Comparison of ENCODE assay signal across 1 cellular context in the genomic region with DNA sequence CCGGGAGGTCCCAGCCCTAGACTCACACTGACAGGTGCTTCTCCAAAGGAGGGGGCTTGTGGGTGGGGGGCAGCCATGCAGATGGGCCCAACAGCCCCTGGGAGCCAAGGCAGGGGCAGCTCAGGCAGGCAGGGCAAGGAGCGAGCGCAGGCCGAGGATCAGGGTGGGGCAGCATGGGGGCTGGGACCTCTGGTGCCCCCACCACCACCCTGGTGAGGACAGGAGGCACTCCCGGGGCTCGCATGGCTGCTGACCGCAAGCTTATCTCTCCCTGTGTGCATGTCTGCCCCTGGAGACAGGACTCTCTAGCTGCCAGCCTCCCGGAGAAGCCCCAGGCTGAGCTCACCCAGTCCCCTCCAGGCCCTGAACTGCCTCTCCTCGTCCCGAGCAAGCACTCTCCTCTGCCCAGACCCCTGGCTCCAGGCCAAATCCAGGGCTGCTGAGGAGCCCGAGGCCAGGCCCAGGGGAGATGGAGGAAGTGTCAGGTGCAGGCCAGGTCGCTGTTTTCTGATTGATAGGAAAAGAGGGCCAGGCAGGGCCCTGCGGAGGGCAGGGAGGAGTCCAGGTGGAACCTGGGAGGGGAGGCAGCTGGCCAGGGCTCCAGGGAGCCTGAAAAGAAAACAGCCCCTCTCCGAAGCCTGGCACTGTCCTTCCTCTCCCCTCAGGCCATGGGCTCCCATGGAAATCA.
TF ChIP-seq lines count a peak whose summit lies in the region.

No MANE protein-coding gene starts in this region.

TF ChIP-seq in H1, 55 proteins besides CTCF, POLR2A, EP300 and RAD21:
- TF ChIP-seq ZNF274 (IDR thresholded peaks at IDR 0.05; ENCODE audit: borderline replicate concordance, extremely low read depth, low read length) (no peak), SUZ12 (IDR thresholded peaks at IDR 0.05; ENCODE audit: low read length) (no peak), CHD2 (IDR thresholded peaks at IDR 0.05; ENCODE audit: low read length) (no peak), SRF (IDR thresholded peaks at IDR 0.05; ENCODE audit: low read depth, low read length) (no peak), SIX5 (IDR thresholded peaks at IDR 0.05; ENCODE audit: low read depth, low read length) (no peak), CEBPB (IDR thresholded peaks at IDR 0.05; ENCODE audit: low read depth, low read length) (no peak), KDM1A (IDR thresholded peaks at IDR 0.05; ENCODE audit: borderline replicate concordance, low read length) (no peak), CHD1 (IDR thresholded peaks at IDR 0.05; ENCODE audit: low read depth, low read length) (no peak), GTF2F1 (IDR thresholded peaks at IDR 0.05; ENCODE audit: borderline replicate concordance, low read depth, low read length) (no peak)
- TF ChIP-seq, protein P1, sequence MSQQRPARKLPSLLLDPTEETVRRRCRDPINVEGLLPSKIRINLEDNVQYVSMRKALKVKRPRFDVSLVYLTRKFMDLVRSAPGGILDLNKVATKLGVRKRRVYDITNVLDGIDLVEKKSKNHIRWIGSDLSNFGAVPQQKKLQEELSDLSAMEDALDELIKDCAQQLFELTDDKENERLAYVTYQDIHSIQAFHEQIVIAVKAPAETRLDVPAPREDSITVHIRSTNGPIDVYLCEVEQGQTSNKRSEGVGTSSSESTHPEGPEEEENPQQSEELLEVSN (IDR thresholded peaks at IDR 0.05): no peak
